16 cellular contexts compared by ENCODE assay signal in genomic region chr14:38074091-38074490, GRCh38.
DNase-seq lines count a peak whose midpoint lies in the region; ATAC-seq and TF ChIP-seq lines count a peak whose summit lies in the region.
"Had no signal": no experiment of that assay in that cellular context is flagged by ENCODE, and none has a peak within 500 bp of the region (broad histone marks: within the 10 kb centered on the region; RNA-seq: fewer than 3 reads in every experiment).

No MANE protein-coding gene starts in this region.

- no peak for DNase-seq in CD4-positive, alpha-beta memory T cell
- DNase-seq in DND-41 (no peak), T-helper 17 cell (no peak), kidney tubule cell (ENCODE audit: low spot score) (peak; percentile 69), HCEC 1CT (no peak), foreskin melanocyte (no peak), T1000 (lab: John Stamatoyannopoulos, UW) (no peak)
- DNase-seq: activated CD8-positive, alpha-beta memory T cell treated with anti-CD3 and anti-CD28 coated beads, Interleukin-2, amount 50 U/mL, for 4 hours; BE2C; DMS153; esophagus squamous epithelium; heart left ventricle; NCI-H1436 treated with DMSO at 0.1 percent for 48 hours had no signal

- H3K27ac ChIP-seq in CD4-positive, alpha-beta memory T cell (ENCODE audit: low read depth, low read length) = no peak overlapping the region
- H3K27ac ChIP-seq in DND-41 (ENCODE audit: low read length) = peak overlapping the region; percentile 71
- H3K27ac ChIP-seq: esophagus squamous epithelium, neural progenitor cell, RWPE1 had no signal

- no peak overlapping the region; the same call in 1 of the 2 replicates for H3K4me2 ChIP-seq in DND-41 (ENCODE audit: insufficient read depth, low read length)
- H3K4me2 ChIP-seq: neural progenitor cell had no signal

- no peaks in the 10 kb centered on the region for H3K27me3 ChIP-seq in CD4-positive, alpha-beta memory T cell (ENCODE audit: insufficient read depth, low read length)
- no peaks in the 10 kb centered on the region for H3K27me3 ChIP-seq in DND-41 (ENCODE audit: insufficient read depth, low read length, poor library complexity)
- H3K27me3 ChIP-seq: BE2C, esophagus squamous epithelium, heart left ventricle, neural progenitor cell had no signal

- H3K4me1 Mint-ChIP-seq in CD4-positive, alpha-beta memory T cell = peaks cover 59 to 89% (median 71%) of the 10 kb centered on the region in 4 donors
- peaks cover 17% of the 10 kb centered on the region for H3K4me1 Mint-ChIP-seq in T-helper 17 cell
- H3K4me1 Mint-ChIP-seq: neural progenitor cell had no signal

- peaks cover 0 to 8% (median 3%) of the 10 kb centered on the region in 8 donors for H3K9me3 Mint-ChIP-seq in CD4-positive, alpha-beta memory T cell
- H3K9me3 Mint-ChIP-seq: type B pancreatic cell had no signal

- H3K4me3 ChIP-seq in CD4-positive, alpha-beta memory T cell (ENCODE audit: low read length in 2 of 2) = peak overlapping the region; percentile 2 to 35
- H3K4me3 ChIP-seq in DND-41 (ENCODE audit: low read depth in 1 of 2, low read length in 2 of 2) = no peak overlapping the region
- H3K4me3 ChIP-seq: esophagus squamous epithelium, heart left ventricle, neural progenitor cell had no signal

- intact Hi-C loops in CD4-positive, alpha-beta memory T cell (cut with micrococcal nuclease) = loop anchor here (1.0 to 10.0 kb wide), 4 partner anchors 9 to 1361 kb away; partner anchors contain the start of genes FBXO33 and GEMIN2

- POLR2A ChIA-PET in CD4-positive, alpha-beta memory T cell (lab: Charles Lee; ENCODE audit: partially characterized antibody) = interaction anchor here (0.6 to 1.5 kb wide), 3 partner anchors 9 to 57 kb away, joined by 3 read pairs; no protein-coding TSS in a partner anchor

- H4K20me1 ChIP-seq in DND-41 (ENCODE audit: insufficient read depth, low read length) = no peaks in the 10 kb centered on the region

- H3K4me1 ChIP-seq in CD4-positive, alpha-beta memory T cell (ENCODE audit: insufficient read depth, low read length) = peaks cover 86% of the 10 kb centered on the region
- H3K4me1 ChIP-seq in DND-41 (ENCODE audit: insufficient read depth, low read length) = peaks cover 74% of the 10 kb centered on the region
- H3K4me1 ChIP-seq: esophagus squamous epithelium had no signal

- H3K27me3 Mint-ChIP-seq in CD4-positive, alpha-beta memory T cell = no peaks in the 10 kb centered on the region
- H3K27me3 Mint-ChIP-seq in T-helper 17 cell = no peaks in the 10 kb centered on the region
- H3K27me3 Mint-ChIP-seq: type B pancreatic cell had no signal

- peak overlapping the region; percentile 89 to 95 (median 93) for H3K27ac Mint-ChIP-seq in CD4-positive, alpha-beta memory T cell
- peak overlapping the region; percentile 81 for H3K27ac Mint-ChIP-seq in T-helper 17 cell
- H3K27ac Mint-ChIP-seq: neural progenitor cell, type B pancreatic cell had no signal

- H3K4me3 Mint-ChIP-seq in CD4-positive, alpha-beta memory T cell = peak overlapping the region in 7 of 8 donors; percentile 35 to 81 (median 72)
- H3K4me3 Mint-ChIP-seq in T-helper 17 cell = peak overlapping the region; percentile 25
- H3K4me3 Mint-ChIP-seq: neural progenitor cell, type B pancreatic cell had no signal

- no peaks in the 10 kb centered on the region for H3K36me3 ChIP-seq in CD4-positive, alpha-beta memory T cell (ENCODE audit: insufficient read depth, low read length)
- no peaks in the 10 kb centered on the region for H3K36me3 ChIP-seq in DND-41 (ENCODE audit: insufficient read depth, low read length)
- H3K36me3 ChIP-seq: BE2C, esophagus squamous epithelium, heart left ventricle, neural progenitor cell had no signal

- CTCF ChIA-PET in CD4-positive, alpha-beta memory T cell (lab: Charles Lee; ENCODE audit: partially characterized antibody) = no interaction called here

- H3K9me3 ChIP-seq in CD4-positive, alpha-beta memory T cell (ENCODE audit: control insufficient read depth in 1 of 2, low read length in 2 of 2) = no peaks in the 10 kb centered on the region
- H3K9me3 ChIP-seq in DND-41 (ENCODE audit: insufficient read depth, low read length, severe bottlenecking) = no peaks in the 10 kb centered on the region
- no peaks in the 10 kb centered on the region for H3K9me3 ChIP-seq in T-helper 17 cell (ENCODE audit: control insufficient read depth, low read length, poor library complexity, severe bottlenecking)
- H3K9me3 ChIP-seq: BE2C, heart left ventricle had no signal

- no peak overlapping the region for H3K9ac ChIP-seq in DND-41 (ENCODE audit: low read depth, low read length)
- H3K9ac ChIP-seq: neural progenitor cell had no signal

- ATAC-seq in DND-41 (ENCODE audit: insufficient read depth, low read depth) (no peak), T-helper 17 cell (no peak)
- ATAC-seq: heart left ventricle had no signal

- H3K79me2 ChIP-seq in DND-41 (ENCODE audit: insufficient read depth, low read length) = no peaks in the 10 kb centered on the region

- peaks cover 0 to 5% of the 10 kb centered on the region in 2 donors for H3K36me3 Mint-ChIP-seq in CD4-positive, alpha-beta memory T cell
- H3K36me3 Mint-ChIP-seq in T-helper 17 cell (ENCODE audit: low read depth) = no peaks in the 10 kb centered on the region
- H3K36me3 Mint-ChIP-seq: neural progenitor cell, type B pancreatic cell had no signal

- peak overlapping the region; percentile 1; the same call in 1 of the 2 replicates for H2AFZ ChIP-seq in DND-41 (ENCODE audit: low read depth, low read length)
- H2AFZ ChIP-seq: neural progenitor cell had no signal

- TF ChIP-seq CTCF in DND-41 (IDR thresholded peaks at IDR 0.05; ENCODE audit: borderline replicate concordance, extremely low read depth, low read length, poor library complexity, severe bottlenecking) = no peak

Comparison
In these comparisons a context has a peak if more than half of its experiments do, and no peak if none do; other contexts are left out.
1. H3K4me3 ChIP-seq: peak in CD4-positive, alpha-beta memory T cell (2 of 2); none in DND-41 (0 of 2).